ENCODE assay signal across 2 cellular contexts in the genomic region with DNA sequence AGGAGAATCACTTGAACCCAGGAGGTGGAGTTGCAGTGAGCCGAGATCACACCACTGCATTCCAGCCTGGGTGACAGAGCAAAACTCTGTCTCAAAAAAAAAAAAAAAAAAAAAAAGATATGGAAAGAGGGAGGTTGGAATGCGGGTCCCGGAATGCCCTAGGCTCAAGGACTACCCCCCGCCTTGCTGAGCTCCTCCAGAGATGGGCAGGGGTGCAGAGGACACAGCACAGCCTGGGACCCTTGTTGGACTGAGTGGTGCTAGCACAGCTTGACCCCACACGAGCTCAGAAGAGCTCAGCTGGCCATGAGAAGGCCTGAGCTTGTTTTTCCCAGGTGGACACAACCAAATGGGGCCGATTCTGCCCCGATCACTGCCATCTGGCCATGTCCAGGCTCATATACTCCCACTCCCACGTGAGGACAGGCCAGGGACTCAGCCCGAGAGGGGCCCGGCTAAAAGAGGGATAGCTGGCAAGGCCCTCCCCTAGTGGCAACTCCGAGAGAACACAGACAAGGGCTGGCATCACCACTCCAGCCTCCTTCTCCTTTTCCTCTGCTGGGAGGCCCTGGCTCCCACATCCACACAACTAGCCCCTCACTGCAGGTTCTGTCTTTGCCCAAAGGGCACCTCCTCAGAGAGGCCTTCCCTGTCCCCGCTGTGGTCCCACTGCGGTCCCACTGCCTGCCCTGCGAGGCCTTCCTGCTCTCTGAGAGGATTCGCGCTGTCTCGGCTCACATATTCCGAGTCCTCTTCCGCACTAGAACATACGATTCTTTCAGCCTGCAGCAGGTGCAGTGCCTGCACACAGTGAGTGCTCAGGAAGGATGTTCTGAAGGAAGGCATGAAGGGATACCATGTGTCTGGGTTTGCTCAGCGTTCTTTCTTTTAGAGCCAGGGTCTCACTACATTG.
TF ChIP-seq lines count a peak whose summit lies in the region.

No MANE protein-coding gene starts in this region.

TF ChIP-seq in Ishikawa, 13 proteins besides CTCF, POLR2A, EP300 and RAD21:
- TF ChIP-seq ZBTB7A (IDR thresholded peaks at IDR 0.05; ENCODE audit: low read depth), result no peak
- TF ChIP-seq TEAD4 (IDR thresholded peaks at IDR 0.05), result peak; percentile 42; the same call in 1 of the 2 replicates

TF ChIP-seq in H1, 55 proteins besides CTCF, POLR2A, EP300 and RAD21:
- 0 out of 2 replicates have a peak, but pooled peaks have one; percentile 24 for TF ChIP-seq TEAD4 (IDR thresholded peaks at IDR 0.05; ENCODE audit: low read depth, low read length)
- no peak for TF ChIP-seq CBX8 (IDR thresholded peaks at IDR 0.05; ENCODE audit: borderline replicate concordance, low read depth, low read length)
